Comparison of ENCODE assay signal across 25 cellular contexts in genomic region chr4:16732741-16733140, GRCh38.
"Had no signal": no experiment of that assay in that cellular context is flagged by ENCODE, and none has a peak within 500 bp of the region (broad histone marks: within the 10 kb centered on the region; RNA-seq: fewer than 3 reads in every experiment).

No MANE protein-coding gene starts in this region.

- H3K9me3 Mint-ChIP-seq: activated CD4-positive, alpha-beta memory T cell treated with anti-CD3 and anti-CD28 coated beads, Interleukin-2, amount 10 ng/mL, durations not matched to agents 7 days and 5 days; activated CD4-positive, alpha-beta T cell treated with anti-CD3 and anti-CD28 coated beads, Interleukin-2, amount 10 ng/mL, durations not matched to agents 7 days and 5 days; activated naive CD4-positive, alpha-beta T cell treated with anti-CD3 and anti-CD28 coated beads, Interleukin-2, amount 10 ng/mL, durations not matched to agents 7 days and 5 days; activated naive CD8-positive, alpha-beta T cell treated with anti-CD3 and anti-CD28 coated beads, Interleukin-2, amount 10 ng/mL, durations not matched to agents 7 days and 5 days; activated T-cell treated with anti-CD3 and anti-CD28 coated beads, Interleukin-2, amount 50 U/mL, for 24 hours; activated T-cell treated with anti-CD3 and anti-CD28 coated beads, Interleukin-2, amount 50 U/mL, for 72 hours had no signal

- H3K27ac ChIP-seq: ascending aorta, brain microvascular endothelial cell, epithelial cell of prostate, esophagus squamous epithelium, gastroesophageal sphincter had no signal

- ATAC-seq: activated naive CD4-positive, alpha-beta T cell treated with anti-CD3 and anti-CD28 coated beads, Interleukin-2, amount 50 U/mL, for 72 hours; activated T-cell treated with anti-CD3 and anti-CD28 coated beads, Interleukin-2, amount 50 U/mL, for 72 hours; gastroesophageal sphincter had no signal

- H3K4me1 ChIP-seq: ascending aorta, gastroesophageal sphincter had no signal

- H3K4me1 Mint-ChIP-seq: activated CD4-positive, alpha-beta memory T cell treated with anti-CD3 and anti-CD28 coated beads, Interleukin-2, amount 10 ng/mL, durations not matched to agents 7 days and 5 days; activated CD4-positive, alpha-beta T cell treated with anti-CD3 and anti-CD28 coated beads, Interleukin-2, amount 10 ng/mL, durations not matched to agents 7 days and 5 days; activated naive CD4-positive, alpha-beta T cell treated with anti-CD3 and anti-CD28 coated beads, Interleukin-2, amount 10 ng/mL, durations not matched to agents 7 days and 5 days; activated naive CD8-positive, alpha-beta T cell treated with anti-CD3 and anti-CD28 coated beads, Interleukin-2, amount 10 ng/mL, durations not matched to agents 7 days and 5 days; central memory CD8-positive, alpha-beta T cell had no signal

- H3K27me3 Mint-ChIP-seq: activated CD4-positive, alpha-beta memory T cell treated with anti-CD3 and anti-CD28 coated beads, Interleukin-2, amount 10 ng/mL, durations not matched to agents 7 days and 5 days; activated CD4-positive, alpha-beta T cell treated with anti-CD3 and anti-CD28 coated beads, Interleukin-2, amount 10 ng/mL, durations not matched to agents 7 days and 5 days; activated naive CD4-positive, alpha-beta T cell treated with anti-CD3 and anti-CD28 coated beads, Interleukin-2, amount 10 ng/mL, durations not matched to agents 7 days and 5 days; activated naive CD8-positive, alpha-beta T cell treated with anti-CD3 and anti-CD28 coated beads, Interleukin-2, amount 10 ng/mL, durations not matched to agents 7 days and 5 days had no signal

- H3K36me3 ChIP-seq: ascending aorta, brain microvascular endothelial cell, esophagus squamous epithelium, gastroesophageal sphincter had no signal

- H3K4me3 Mint-ChIP-seq: activated CD4-positive, alpha-beta memory T cell treated with anti-CD3 and anti-CD28 coated beads, Interleukin-2, amount 10 ng/mL, durations not matched to agents 7 days and 5 days; activated CD4-positive, alpha-beta T cell treated with anti-CD3 and anti-CD28 coated beads, Interleukin-2, amount 10 ng/mL, durations not matched to agents 7 days and 5 days; activated naive CD4-positive, alpha-beta T cell treated with anti-CD3 and anti-CD28 coated beads, Interleukin-2, amount 10 ng/mL, durations not matched to agents 7 days and 5 days; activated naive CD8-positive, alpha-beta T cell treated with anti-CD3 and anti-CD28 coated beads, Interleukin-2, amount 10 ng/mL, durations not matched to agents 7 days and 5 days; activated T-cell treated with anti-CD3 and anti-CD28 coated beads, Interleukin-2, amount 50 U/mL, for 24 hours; activated T-cell treated with anti-CD3 and anti-CD28 coated beads, Interleukin-2, amount 50 U/mL, for 72 hours; central memory CD8-positive, alpha-beta T cell had no signal

- H3K27me3 ChIP-seq: ascending aorta, brain microvascular endothelial cell, gastroesophageal sphincter had no signal

- H3K27ac Mint-ChIP-seq: activated CD4-positive, alpha-beta memory T cell treated with anti-CD3 and anti-CD28 coated beads, Interleukin-2, amount 10 ng/mL, durations not matched to agents 7 days and 5 days; activated CD4-positive, alpha-beta T cell treated with anti-CD3 and anti-CD28 coated beads, Interleukin-2, amount 10 ng/mL, durations not matched to agents 7 days and 5 days; activated naive CD4-positive, alpha-beta T cell treated with anti-CD3 and anti-CD28 coated beads, Interleukin-2, amount 10 ng/mL, durations not matched to agents 7 days and 5 days; activated naive CD4-positive, alpha-beta T cell treated with anti-CD3 and anti-CD28 coated beads, Interleukin-2, amount 50 U/mL, for 72 hours; activated naive CD8-positive, alpha-beta T cell treated with anti-CD3 and anti-CD28 coated beads, Interleukin-2, amount 10 ng/mL, durations not matched to agents 7 days and 5 days; activated T-cell treated with anti-CD3 and anti-CD28 coated beads, Interleukin-2, amount 50 U/mL, for 24 hours; activated T-cell treated with anti-CD3 and anti-CD28 coated beads, Interleukin-2, amount 50 U/mL, for 72 hours had no signal

- H3K36me3 Mint-ChIP-seq: activated naive CD4-positive, alpha-beta T cell treated with anti-CD3 and anti-CD28 coated beads, Interleukin-2, amount 10 ng/mL, durations not matched to agents 7 days and 5 days; activated naive CD4-positive, alpha-beta T cell treated with anti-CD3 and anti-CD28 coated beads, Interleukin-2, amount 50 U/mL, for 72 hours; activated naive CD8-positive, alpha-beta T cell treated with anti-CD3 and anti-CD28 coated beads, Interleukin-2, amount 10 ng/mL, durations not matched to agents 7 days and 5 days had no signal

- H3K4me3 ChIP-seq: ascending aorta, esophagus squamous epithelium, gastroesophageal sphincter had no signal

- H3K9me3 ChIP-seq: ascending aorta, esophagus squamous epithelium, gastroesophageal sphincter had no signal

- DNase-seq: activated CD4-positive, alpha-beta memory T cell treated with anti-CD3 and anti-CD28 coated beads, Interleukin-2, amount 10 ng/mL, durations not matched to agents 7 days and 5 days; activated CD4-positive, alpha-beta T cell treated with anti-CD3 and anti-CD28 coated beads for 1 hour; activated CD4-positive, alpha-beta T cell treated with anti-CD3 and anti-CD28 coated beads for 4 hours; activated CD4-positive, alpha-beta T cell treated with anti-CD3 and anti-CD28 coated beads, Interleukin-2, amount 10 ng/mL, durations not matched to agents 7 days and 5 days; activated CD4-positive, alpha-beta T cell treated with anti-CD3 and anti-CD28 coated beads, Interleukin-2, amount 50 U/mL, for 4 hours; activated CD8-positive, alpha-beta memory T cell treated with anti-CD3 and anti-CD28 coated beads, Interleukin-2, amount 50 U/mL, for 48 hours; activated gamma-delta T cell; activated naive CD4-positive, alpha-beta T cell; activated naive CD4-positive, alpha-beta T cell treated with anti-CD3 and anti-CD28 coated beads, Interleukin-2, amount 10 ng/mL, durations not matched to agents 7 days and 5 days; activated naive CD8-positive, alpha-beta T cell treated with anti-CD3 and anti-CD28 coated beads, Interleukin-2, amount 10 ng/mL, durations not matched to agents 7 days and 5 days; activated T-cell treated with anti-CD3 and anti-CD28 coated beads for 4 hours; activated T-cell treated with anti-CD3 and anti-CD28 coated beads, Interleukin-2, amount 50 U/mL, for 24 hours; activated T-cell treated with anti-CD3 and anti-CD28 coated beads, Interleukin-2, amount 50 U/mL, for 72 hours; brain microvascular endothelial cell; cortex of kidney; dermis blood vessel endothelial cell; effector CD8-positive, alpha-beta T cell; esophagus squamous epithelium; foreskin melanocyte; T-helper 2 cell had no signal
